ENCODE assay signal across 14 cellular contexts in the genomic region with DNA sequence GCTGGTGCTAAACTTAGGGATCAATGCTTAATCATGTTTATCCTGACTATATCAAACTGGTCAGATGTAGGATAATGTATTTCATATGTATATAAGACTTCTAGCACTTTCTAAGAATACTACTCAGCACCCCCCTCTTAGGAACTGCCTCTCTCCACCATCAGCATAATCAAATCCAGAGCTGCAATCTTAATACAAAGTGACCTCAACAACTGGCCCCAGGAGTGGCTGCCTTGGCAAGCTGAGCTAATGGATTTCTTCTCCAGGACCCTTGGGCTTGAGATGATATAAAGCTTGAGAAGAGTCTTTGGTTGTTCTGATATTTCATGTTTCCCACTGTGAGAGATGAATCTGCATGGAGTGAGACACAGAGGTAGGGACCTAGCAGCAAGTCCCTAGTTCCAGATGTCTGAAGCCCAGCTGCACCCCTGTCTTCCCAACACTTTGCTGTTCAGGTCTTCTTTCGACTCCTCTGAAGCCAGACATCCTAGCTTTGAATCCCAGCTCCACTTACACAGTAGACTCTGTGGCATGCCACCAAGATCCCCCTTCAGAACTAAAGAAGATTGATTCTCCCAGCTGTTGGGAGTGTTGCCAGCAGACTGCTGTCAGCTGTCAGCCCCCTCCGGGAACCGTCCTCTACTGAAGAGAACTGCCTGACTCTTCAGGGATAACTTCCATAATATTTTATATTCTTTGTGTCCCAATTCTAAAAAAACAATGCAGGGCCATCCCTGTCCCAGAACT.
"Had no signal": no experiment of that assay in that cellular context is flagged by ENCODE, and none has a peak within 500 bp of the region (broad histone marks: within the 10 kb centered on the region; RNA-seq: fewer than 3 reads in every experiment).

No MANE protein-coding gene starts in this region.

- H3K36me3 Mint-ChIP-seq: naive thymus-derived CD8-positive, alpha-beta T cell; T-cell had no signal

- H3K9me3 ChIP-seq: testis had no signal

- DNase-seq: anterior cingulate cortex; cortex of kidney; effector memory CD4-positive, alpha-beta T cell; naive thymus-derived CD8-positive, alpha-beta T cell; nucleus accumbens; posterior cingulate gyrus; stimulated activated CD4-positive, alpha-beta T cell treated with anti-CD3 and anti-CD28 coated beads, Interleukin-1b, Interleukin-23, amount 100 ng/mL, for 48 hours; stimulated activated naive CD8-positive, alpha-beta T cell treated with anti-CD3 and anti-CD28 coated beads, Interleukin-15, amount 100 ng/mL, for 72 hours; T-cell; T-helper 9 cell; testis had no signal

- H3K9me3 Mint-ChIP-seq: activated T-helper 1 cell treated with anti-CD3 and anti-CD28 coated beads, Interleukin-12 subunit alpha, Interleukin-12 subunit beta, Interleukin-2, Interleukin-4 antibody, amounts not matched to agents 30 ng/mL and 10 ng/mL and 1 ng/mL, durations not matched to agents 14 hours and 24 hours and 36 hours; naive thymus-derived CD8-positive, alpha-beta T cell; stimulated activated naive CD8-positive, alpha-beta T cell treated with anti-CD3 and anti-CD28 coated beads, Interleukin-15, amount 100 ng/mL, for 72 hours had no signal

- H3K4me3 ChIP-seq: lung, testis had no signal

- H3K27me3 ChIP-seq: testis had no signal

- ATAC-seq: activated CD4-positive, CD25-positive, alpha-beta regulatory T cell treated with anti-CD3 and anti-CD28 coated beads, Interleukin-2, amount 50 U/mL, for 24 hours; naive thymus-derived CD8-positive, alpha-beta T cell; stimulated activated naive CD8-positive, alpha-beta T cell treated with anti-CD3 and anti-CD28 coated beads, Interleukin-15, amount 100 ng/mL, for 72 hours; T-cell had no signal

- H3K4me1 ChIP-seq: testis had no signal

- H3K4me1 Mint-ChIP-seq: naive thymus-derived CD8-positive, alpha-beta T cell; stimulated activated naive CD8-positive, alpha-beta T cell treated with anti-CD3 and anti-CD28 coated beads, Interleukin-15, amount 100 ng/mL, for 72 hours; T-cell had no signal

- H3K4me3 Mint-ChIP-seq: activated T-helper 1 cell treated with anti-CD3 and anti-CD28 coated beads, Interleukin-12 subunit alpha, Interleukin-12 subunit beta, Interleukin-2, Interleukin-4 antibody, amounts not matched to agents 30 ng/mL and 10 ng/mL and 1 ng/mL, durations not matched to agents 14 hours and 24 hours and 36 hours; naive thymus-derived CD8-positive, alpha-beta T cell; stimulated activated naive CD8-positive, alpha-beta T cell treated with anti-CD3 and anti-CD28 coated beads, Interleukin-15, amount 100 ng/mL, for 72 hours; T-cell had no signal

- H3K27ac Mint-ChIP-seq: activated T-helper 1 cell treated with anti-CD3 and anti-CD28 coated beads, Interleukin-12 subunit alpha, Interleukin-12 subunit beta, Interleukin-2, Interleukin-4 antibody, amounts not matched to agents 30 ng/mL and 10 ng/mL and 1 ng/mL, durations not matched to agents 14 hours and 24 hours and 36 hours; naive thymus-derived CD8-positive, alpha-beta T cell; stimulated activated naive CD8-positive, alpha-beta T cell treated with anti-CD3 and anti-CD28 coated beads, Interleukin-15, amount 100 ng/mL, for 72 hours; T-cell had no signal

- H3K27ac ChIP-seq: testis had no signal

- H3K27me3 Mint-ChIP-seq: stimulated activated naive CD8-positive, alpha-beta T cell treated with anti-CD3 and anti-CD28 coated beads, Interleukin-15, amount 100 ng/mL, for 72 hours had no signal
